1 cellular context compared by ENCODE assay signal in the genomic region with DNA sequence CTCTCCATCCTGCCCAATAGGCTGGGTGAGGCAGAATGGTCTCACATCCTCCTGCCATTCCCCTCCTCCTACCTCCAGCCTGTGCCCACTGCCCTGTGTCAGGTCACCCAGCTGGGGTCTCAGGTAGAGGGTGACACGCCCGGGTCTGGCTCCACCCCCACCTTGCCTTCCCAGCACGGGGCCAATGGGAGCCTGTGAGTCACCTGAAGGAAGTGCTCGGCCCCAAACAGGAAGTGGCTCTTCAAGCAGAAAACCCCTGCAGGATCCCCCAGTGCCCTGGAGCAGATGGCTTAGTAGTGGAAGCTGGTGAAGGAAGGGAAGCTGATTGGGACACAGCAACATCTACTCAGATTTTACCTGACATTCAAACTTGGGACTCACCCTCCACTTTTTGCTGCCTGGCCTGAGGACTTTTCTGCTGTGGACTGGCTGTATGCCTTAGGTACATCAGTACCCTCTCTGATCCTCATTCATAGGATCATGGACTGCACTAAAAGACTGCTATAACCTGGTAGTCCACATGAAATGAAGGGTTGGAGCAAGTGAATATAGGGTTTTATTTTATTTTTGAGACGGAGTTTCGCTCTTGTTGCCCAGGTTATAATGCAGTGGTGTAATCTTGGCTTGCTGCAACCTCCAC.
TF ChIP-seq lines count a peak whose summit lies in the region.

No MANE protein-coding gene starts in this region.

TF ChIP-seq in GM12878, 131 proteins besides CTCF, POLR2A, EP300 and RAD21 (continued from another document):
- TF ChIP-seq ZNF207 (IDR thresholded peaks at IDR 0.05; ENCODE audit: borderline replicate concordance): no peak
- TF ChIP-seq MYC (IDR thresholded peaks at IDR 0.05; ENCODE audit: insufficient read depth, insufficient read length, insufficient replicate concordance, low read length, severe bottlenecking): no peak
- TF ChIP-seq SPI1 (IDR thresholded peaks at IDR 0.05; ENCODE audit: borderline replicate concordance, insufficient read depth, low read depth, low read length): peak; percentile 84
- TF ChIP-seq SMAD5 (IDR thresholded peaks at IDR 0.05; ENCODE audit: low read depth): no peak
- TF ChIP-seq IKZF2 (IDR thresholded peaks at IDR 0.05): peak; percentile 20 to 22; a peak in 1 of 4 replicates
- TF ChIP-seq IRF5 (IDR thresholded peaks at IDR 0.05; ENCODE audit: borderline replicate concordance): no peak
- TF ChIP-seq LARP7 (IDR thresholded peaks at IDR 0.05): no peak
- TF ChIP-seq POU2F2 (IDR thresholded peaks at IDR 0.05; ENCODE audit: borderline replicate concordance, low read depth, low read length): no peak
- no peak for TF ChIP-seq MTA2 (IDR thresholded peaks at IDR 0.05; ENCODE audit: low read depth)
- no peak for TF ChIP-seq TARDBP (IDR thresholded peaks at IDR 0.05; ENCODE audit: borderline replicate concordance)
- TF ChIP-seq ZNF274 (IDR thresholded peaks at IDR 0.05; ENCODE audit: insufficient read depth, insufficient read length): no peak
- TF ChIP-seq JUNB (IDR thresholded peaks at IDR 0.05): no peak
- no peak for TF ChIP-seq SUZ12 (IDR thresholded peaks at IDR 0.05; ENCODE audit: unreplicated experiment)
- TF ChIP-seq NR2F1 (conservative IDR thresholded peaks at IDR 0.05): no peak
- TF ChIP-seq, protein P1, sequence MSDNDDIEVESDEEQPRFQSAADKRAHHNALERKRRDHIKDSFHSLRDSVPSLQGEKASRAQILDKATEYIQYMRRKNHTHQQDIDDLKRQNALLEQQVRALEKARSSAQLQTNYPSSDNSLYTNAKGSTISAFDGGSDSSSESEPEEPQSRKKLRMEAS (IDR thresholded peaks at IDR 0.05; ENCODE audit: low read depth, low read length): no peak
- no peak for TF ChIP-seq CEBPB (IDR thresholded peaks at IDR 0.05; ENCODE audit: borderline replicate concordance in 1 of 2, low read depth in 2 of 2, low read length in 2 of 2)
- TF ChIP-seq IRF4 (IDR thresholded peaks at IDR 0.05; ENCODE audit: low read depth, low read length): no peak
- peak; percentile 25; the same call in 1 of the 2 replicates for TF ChIP-seq RELB (IDR thresholded peaks at IDR 0.05; ENCODE audit: low read depth)
- no peak for TF ChIP-seq NFYA (IDR thresholded peaks at IDR 0.05; ENCODE audit: borderline replicate concordance, low read depth, low read length)
- TF ChIP-seq PBX3 (IDR thresholded peaks at IDR 0.05; ENCODE audit: insufficient replicate concordance, low read depth, low read length): no peak
- no peak for TF ChIP-seq POLR2AphosphoS2 (IDR thresholded peaks at IDR 0.05; ENCODE audit: low read depth, low read length)
- no peak for TF ChIP-seq STAT1 (conservative IDR thresholded peaks at IDR 0.05)
- TF ChIP-seq, protein P2, sequence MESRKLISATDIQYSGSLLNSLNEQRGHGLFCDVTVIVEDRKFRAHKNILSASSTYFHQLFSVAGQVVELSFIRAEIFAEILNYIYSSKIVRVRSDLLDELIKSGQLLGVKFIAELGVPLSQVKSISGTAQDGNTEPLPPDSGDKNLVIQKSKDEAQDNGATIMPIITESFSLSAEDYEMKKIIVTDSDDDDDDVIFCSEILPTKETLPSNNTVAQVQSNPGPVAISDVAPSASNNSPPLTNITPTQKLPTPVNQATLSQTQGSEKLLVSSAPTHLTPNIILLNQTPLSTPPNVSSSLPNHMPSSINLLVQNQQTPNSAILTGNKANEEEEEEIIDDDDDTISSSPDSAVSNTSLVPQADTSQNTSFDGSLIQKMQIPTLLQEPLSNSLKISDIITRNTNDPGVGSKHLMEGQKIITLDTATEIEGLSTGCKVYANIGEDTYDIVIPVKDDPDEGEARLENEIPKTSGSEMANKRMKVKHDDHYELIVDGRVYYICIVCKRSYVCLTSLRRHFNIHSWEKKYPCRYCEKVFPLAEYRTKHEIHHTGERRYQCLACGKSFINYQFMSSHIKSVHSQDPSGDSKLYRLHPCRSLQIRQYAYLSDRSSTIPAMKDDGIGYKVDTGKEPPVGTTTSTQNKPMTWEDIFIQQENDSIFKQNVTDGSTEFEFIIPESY (IDR thresholded peaks at IDR 0.05): no peak
- no peak for TF ChIP-seq HDAC6 (IDR thresholded peaks at IDR 0.05; ENCODE audit: unreplicated experiment)
- no peak for TF ChIP-seq BACH1 (IDR thresholded peaks at IDR 0.05; ENCODE audit: borderline replicate concordance)
- TF ChIP-seq MYB (IDR thresholded peaks at IDR 0.05; ENCODE audit: borderline replicate concordance, low read depth, low read length): no peak
